In genomic region chr18:71865888-71866287, GRCh38 we compare ENCODE assay signal across 8 cellular contexts.
"Had no signal": no experiment of that assay in that cellular context is flagged by ENCODE, and none has a peak within 500 bp of the region (broad histone marks: within the 10 kb centered on the region; RNA-seq: fewer than 3 reads in every experiment).

No MANE protein-coding gene starts in this region.

- H3K27ac ChIP-seq: HL-60 had no signal

- H3K36me3 ChIP-seq: HAP-1 had no signal

- ATAC-seq: GM23338, HCT116, K562 had no signal

- H2AFZ ChIP-seq: GM23338 had no signal

- H3K4me1 ChIP-seq: HAP-1 had no signal

- H3K9me3 ChIP-seq: HAP-1 had no signal

- DNase-seq: H7, HFFc6, KG1 had no signal

- H3K4me2 ChIP-seq: GM23338 had no signal

- H3K4me3 ChIP-seq: GM23338, HAP-1, K562 had no signal

- FAIRE-seq: K562 had no signal
